Comparison of ENCODE assay signal across 13 cellular contexts in the genomic region with DNA sequence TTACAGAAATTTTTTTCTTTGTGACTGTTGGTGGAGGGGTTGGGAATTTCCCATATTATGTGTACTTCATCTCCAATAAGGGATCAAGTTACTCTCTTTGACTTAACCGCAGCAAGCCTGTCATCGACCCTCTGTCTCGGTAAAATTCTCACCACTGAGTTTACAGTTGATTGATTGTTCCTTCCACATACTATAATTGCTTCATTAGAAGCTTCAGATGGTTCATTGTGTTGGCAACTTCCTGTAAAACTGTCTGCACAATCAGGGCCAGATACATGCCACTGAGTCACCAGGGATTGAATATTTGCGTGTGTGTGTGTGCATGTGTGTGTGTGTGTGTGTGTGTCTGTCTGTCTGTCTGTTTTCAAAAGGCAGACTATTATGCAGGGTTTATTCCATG.
DNase-seq lines count a peak whose midpoint lies in the region; ATAC-seq and TF ChIP-seq lines count a peak whose summit lies in the region.
"Had no signal": no experiment of that assay in that cellular context is flagged by ENCODE, and none has a peak within 500 bp of the region (broad histone marks: within the 10 kb centered on the region; RNA-seq: fewer than 3 reads in every experiment).

No MANE protein-coding gene starts in this region.

- DNase-seq in AG20443 (ENCODE audit: low spot score) (peak; percentile 38), IMR-90 (peak; percentile 45), SK-N-SH (no peak), foreskin fibroblast (peak; percentile 7 to 20), natural killer cell (no peak), T-helper 2 cell (no peak), T-cell (no peak)
- DNase-seq: activated CD4-positive, alpha-beta memory T cell treated with anti-CD3 and anti-CD28 coated beads, Interleukin-2, amount 10 ng/mL, durations not matched to agents 7 days and 5 days; HFFc6 had no signal

- no peak overlapping the region for H3K4ac ChIP-seq in IMR-90 (ENCODE audit: low read depth, low read length)

- BruUV-seq in IMR-90 (replicated peaks; lab: Mats Ljungman, UMichigan) = no TSS peak

- H3K27ac ChIP-seq in IMR-90 (ENCODE audit: insufficient read depth, low read length) (no peak overlapping the region), SK-N-SH (ENCODE audit: low read depth in 2 of 2, low read length in 1 of 2) (no peak overlapping the region)
- H3K27ac ChIP-seq: neutrophil had no signal

- no peak overlapping the region for H4K91ac ChIP-seq in IMR-90 (ENCODE audit: insufficient read depth, low read depth, low read length)

- no peak overlapping the region for H3K23ac ChIP-seq in IMR-90 (ENCODE audit: low read depth, low read length)

- H2BK15ac ChIP-seq in IMR-90 (ENCODE audit: low read depth, low read length) = no peak overlapping the region

- no peak for TF ChIP-seq RAD21 in IMR-90 (IDR thresholded peaks at IDR 0.05; ENCODE audit: low read length)
- TF ChIP-seq RAD21 in SK-N-SH (IDR thresholded peaks at IDR 0.05; ENCODE audit: low read length) = no peak

- H3K9ac ChIP-seq in IMR-90 (ENCODE audit: low read depth, low read length) = no peak overlapping the region
- H3K9ac ChIP-seq in SK-N-SH = no peak overlapping the region

- H2BK20ac ChIP-seq in IMR-90 (ENCODE audit: low read depth, low read length) = no peak overlapping the region

- no peak overlapping the region for H3K14ac ChIP-seq in IMR-90 (replicated peaks; ENCODE audit: low read depth, low read length)

- H3K36me3 Mint-ChIP-seq in natural killer cell (no peaks in the 10 kb centered on the region), T-cell (no peaks in the 10 kb centered on the region)
- H3K36me3 Mint-ChIP-seq: CD14-positive monocyte had no signal

- no peak for TF ChIP-seq EP300 in SK-N-SH (IDR thresholded peaks at IDR 0.05; ENCODE audit: borderline replicate concordance in 1 of 2, low read depth in 1 of 2, low read length in 1 of 2)

- H3K4me1 ChIP-seq in IMR-90 (ENCODE audit: control insufficient read depth, insufficient read depth, low read length) (no peaks in the 10 kb centered on the region), SK-N-SH (ENCODE audit: control insufficient read depth in 1 of 2, insufficient read depth in 2 of 2, low read depth in 1 of 2, low read length in 1 of 2) (peaks cover 0 to 3% of the 10 kb centered on the region in 2 experiments; a peak in 1 of 4 replicates)

- no peaks in the 10 kb centered on the region for H3K79me2 ChIP-seq in SK-N-SH (ENCODE audit: insufficient read depth)

- H3K4me2 ChIP-seq in IMR-90 (ENCODE audit: low read depth, low read length) = no peak overlapping the region
- H3K4me2 ChIP-seq in SK-N-SH = no peak overlapping the region

- H3K27me3 Mint-ChIP-seq in natural killer cell (ENCODE audit: low read depth in 2 of 2) (peaks cover 0 to 4% of the 10 kb centered on the region in 2 donors), T-cell (peaks cover 0 to 3% of the 10 kb centered on the region in 2 donors)
- H3K27me3 Mint-ChIP-seq: activated CD4-positive, alpha-beta memory T cell treated with anti-CD3 and anti-CD28 coated beads, Interleukin-2, amount 10 ng/mL, durations not matched to agents 7 days and 5 days had no signal

- dilution Hi-C loops in IMR-90 (cut with HindIII; ENCODE audit: low sequenced_read_pairs, unreplicated experiment) = no loop called here

- no peak overlapping the region for H4K8ac ChIP-seq in IMR-90 (ENCODE audit: low read depth in 2 of 2, low read length in 2 of 2)

- TF ChIP-seq POLR2A in IMR-90 (IDR thresholded peaks at IDR 0.05; ENCODE audit: low read depth, low read length) = no peak

- in situ Hi-C loops in IMR-90 (cut with MboI; ENCODE audit: low sequenced_read_pairs) = no loop called here

- H3K9me3 Mint-ChIP-seq in natural killer cell = no peaks in the 10 kb centered on the region
- H3K9me3 Mint-ChIP-seq in T-cell = no peaks in the 10 kb centered on the region
- H3K9me3 Mint-ChIP-seq: activated CD4-positive, alpha-beta memory T cell treated with anti-CD3 and anti-CD28 coated beads, Interleukin-2, amount 10 ng/mL, durations not matched to agents 7 days and 5 days; HFFc6; T-helper 2 cell treated with Interferon-gamma antibody and Interleukin-4, amounts not matched to agents 5 μg/mL and 100 μg/mL, for 36 hours had no signal

- ATAC-seq in IMR-90 (ENCODE audit: low read depth) (no peak), natural killer cell (no peak), GM21737 (IDR thresholded peaks at IDR 0.05; ENCODE audit: unreplicated experiment) (no peak), T-cell (replicated peaks in 1 of 4) (no peak)

- H3K9me3 ChIP-seq in IMR-90 (ENCODE audit: control insufficient read depth, insufficient read depth, low read length) (no peaks in the 10 kb centered on the region), SK-N-SH (no peaks in the 10 kb centered on the region)
- H3K9me3 ChIP-seq: neutrophil had no signal

- intact Hi-C loops in IMR-90 (cut with micrococcal nuclease) = no loop called here
- intact Hi-C loops in natural killer cell (cut with micrococcal nuclease) = no loop called here

- no peaks in the 10 kb centered on the region for H3K9me1 ChIP-seq in IMR-90 (ENCODE audit: insufficient read depth, low read length)

- POLR2A ChIA-PET in IMR-90 (lab: Charles Lee; ENCODE audit: unreplicated experiment) = no interaction called here
- POLR2A ChIA-PET in SK-N-SH (lab: Yijun Ruan, JAX) = no interaction called here
- POLR2A ChIA-PET in T-cell (lab: Charles Lee) = no interaction called here

- H3K56ac ChIP-seq in IMR-90 (ENCODE audit: extremely low read depth, insufficient read depth, low read length) = no peak overlapping the region

- H3K36me3 ChIP-seq in IMR-90 (ENCODE audit: control insufficient read depth, insufficient read depth, low read length) = no peaks in the 10 kb centered on the region
- no peaks in the 10 kb centered on the region for H3K36me3 ChIP-seq in SK-N-SH (replicated peaks in 1 of 2; ENCODE audit: control insufficient read depth in 1 of 2, insufficient read depth in 2 of 2, low read length in 1 of 2)
- H3K36me3 ChIP-seq: neutrophil had no signal

- H3K27ac Mint-ChIP-seq in natural killer cell (no peak overlapping the region), T-cell (no peak overlapping the region)
- H3K27ac Mint-ChIP-seq: activated CD4-positive, alpha-beta memory T cell treated with anti-CD3 and anti-CD28 coated beads, Interleukin-2, amount 10 ng/mL, durations not matched to agents 7 days and 5 days; CD14-positive monocyte; HFFc6; T-helper 2 cell treated with Interferon-gamma antibody and Interleukin-4, amounts not matched to agents 5 μg/mL and 100 μg/mL, for 36 hours had no signal

- H3K27me3 ChIP-seq in IMR-90 (ENCODE audit: control insufficient read depth, insufficient read depth, low read length) (peaks cover 32% of the 10 kb centered on the region), SK-N-SH (ENCODE audit: insufficient read depth) (no peaks in the 10 kb centered on the region)
- H3K27me3 ChIP-seq: neutrophil had no signal

- H2AFZ ChIP-seq in IMR-90 (replicated peaks; ENCODE audit: low read length, poor library complexity) (no peak overlapping the region), SK-N-SH (ENCODE audit: low read depth) (no peak overlapping the region)

- TF ChIP-seq CTCF in IMR-90 (conservative IDR thresholded peaks at IDR 0.05; ENCODE audit: low read depth, low read length) (no peak), SK-N-SH (IDR thresholded peaks at IDR 0.05) (no peak), foreskin fibroblast (IDR thresholded peaks at IDR 0.05; ENCODE audit: low read depth, low read length) (no peak), natural killer cell (IDR thresholded peaks at IDR 0.05) (no peak)

- no peak overlapping the region for H3K4me3 Mint-ChIP-seq in natural killer cell
- no peak overlapping the region for H3K4me3 Mint-ChIP-seq in T-cell
- H3K4me3 Mint-ChIP-seq: activated CD4-positive, alpha-beta memory T cell treated with anti-CD3 and anti-CD28 coated beads, Interleukin-2, amount 10 ng/mL, durations not matched to agents 7 days and 5 days; CD14-positive monocyte; HFFc6; T-helper 2 cell treated with Interferon-gamma antibody and Interleukin-4, amounts not matched to agents 5 μg/mL and 100 μg/mL, for 36 hours had no signal

- WGBS in IMR-90 (ENCODE audit: extremely low coverage in 2 of 2, insufficient read length in 1 of 2), 2 experiments = no CpG with 5 or more reads among the region's 4 CpGs
- WGBS in SK-N-SH (ENCODE audit: low lambda C conversion rate) = 42% methylated on average over 4 of the region's 4 CpGs

- no peak overlapping the region for H4K5ac ChIP-seq in IMR-90 (ENCODE audit: low read depth, low read length)

- H3K4me3 ChIP-seq in IMR-90 (ENCODE audit: insufficient read depth, low read depth, low read length) (no peak overlapping the region), SK-N-SH (ENCODE audit: low read depth in 2 of 2, low read length in 1 of 2) (no peak overlapping the region), foreskin fibroblast (ENCODE audit: low read depth in 1 of 2, low read length in 2 of 2) (no peak overlapping the region)

- CTCF ChIA-PET in IMR-90 (lab: Yijun Ruan, JAX) (no interaction called here), SK-N-SH (lab: Yijun Ruan, JAX) (interaction anchor here (1.6 kb wide), 1 partner anchor 28 kb away, joined by 4 read pairs; no protein-coding TSS in a partner anchor), T-cell (lab: Charles Lee) (interaction anchor here in 1 of 2 donors (1.2 kb wide), 1 partner anchor 10 kb away, joined by 3 read pairs; no protein-coding TSS in a partner anchor)

- no peak overlapping the region for H2AK9ac ChIP-seq in IMR-90 (replicated peaks; ENCODE audit: low read depth, low read length, poor library complexity)

- H4K20me1 ChIP-seq in IMR-90 (ENCODE audit: insufficient read depth, low read length) = no peaks in the 10 kb centered on the region
- no peaks in the 10 kb centered on the region for H4K20me1 ChIP-seq in SK-N-SH (ENCODE audit: insufficient read depth)

- H2BK120ac ChIP-seq in IMR-90 (ENCODE audit: low read depth, low read length) = no peak overlapping the region

- H2AK5ac ChIP-seq in IMR-90 (ENCODE audit: low read depth, low read length) = no peak overlapping the region

- no peak overlapping the region for H3K18ac ChIP-seq in IMR-90 (ENCODE audit: low read depth, low read length)

- no peaks in the 10 kb centered on the region for H3F3A ChIP-seq in SK-N-SH (replicated peaks; ENCODE audit: insufficient read depth)

- H3K79me1 ChIP-seq in IMR-90 (ENCODE audit: low read depth in 1 of 2, low read length in 2 of 2) = no peaks in the 10 kb centered on the region

- H3K9me2 ChIP-seq in SK-N-SH = no peaks in the 10 kb centered on the region

- no peaks in the 10 kb centered on the region for H3K4me1 Mint-ChIP-seq in natural killer cell
- H3K4me1 Mint-ChIP-seq in T-cell = peaks cover 0 to 5% (median 0%) of the 10 kb centered on the region in 3 donors
- H3K4me1 Mint-ChIP-seq: activated CD4-positive, alpha-beta memory T cell treated with anti-CD3 and anti-CD28 coated beads, Interleukin-2, amount 10 ng/mL, durations not matched to agents 7 days and 5 days; CD14-positive monocyte had no signal

- H2BK5ac ChIP-seq in IMR-90 (ENCODE audit: low read depth, low read length, poor library complexity, severe bottlenecking) = no peak overlapping the region

TF ChIP-seq in IMR-90, 13 proteins besides CTCF, POLR2A, EP300 and RAD21 (continues in another document):
- TF ChIP-seq SMC3 (IDR thresholded peaks at IDR 0.05; ENCODE audit: low read depth, low read length) (no peak), RCOR1 (IDR thresholded peaks at IDR 0.05; ENCODE audit: insufficient replicate concordance, low read length) (no peak)

TF ChIP-seq in SK-N-SH, 30 proteins besides CTCF, POLR2A, EP300 and RAD21 (continues in another document):
- TF ChIP-seq NFIC (IDR thresholded peaks at IDR 0.05; ENCODE audit: borderline replicate concordance) = no peak

Comparison
In these comparisons a context has a peak if more than half of its experiments do, and no peak if none do; other contexts are left out.
1. DNase-seq: peak in AG20443 (single experiment), IMR-90 (single experiment) and foreskin fibroblast (2 of 2); none in SK-N-SH (single experiment), natural killer cell (single experiment), T-helper 2 cell (0 of 5) and T-cell (0 of 34).